Comparison of ENCODE assay signal across 2 cellular contexts in the genomic region with DNA sequence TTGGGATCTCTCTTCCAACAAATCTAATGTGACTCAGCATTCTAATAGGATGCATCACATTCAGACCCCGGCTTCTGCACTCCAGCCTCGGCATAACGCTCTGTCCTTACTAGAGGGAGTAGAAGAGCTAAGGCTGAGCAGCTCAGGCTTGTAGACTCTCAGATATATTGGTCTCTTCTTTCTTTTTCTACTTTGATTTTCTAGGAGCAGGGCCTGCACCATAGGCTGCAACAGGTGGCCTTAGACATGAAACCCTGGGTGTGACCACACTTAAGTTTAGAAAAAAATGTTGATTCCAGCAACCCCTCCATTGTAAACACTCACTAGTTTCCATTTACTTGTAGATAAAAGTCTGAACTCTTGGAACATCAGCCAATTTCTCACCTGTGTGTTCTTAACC.
A peak's percentile ranks its signal among the peaks of the same experiment; 100 is the strongest.
TF ChIP-seq lines count a peak whose summit lies in the region.

No MANE protein-coding gene starts in this region.

TF ChIP-seq in HepG2, 621 proteins besides CTCF, POLR2A, EP300 and RAD21:
- peak; percentile 14; the same call in 1 of the 2 replicates for TF ChIP-seq NFE2L2 (IDR thresholded peaks at IDR 0.05; ENCODE audit: low read length)
- TF ChIP-seq, protein P1, sequence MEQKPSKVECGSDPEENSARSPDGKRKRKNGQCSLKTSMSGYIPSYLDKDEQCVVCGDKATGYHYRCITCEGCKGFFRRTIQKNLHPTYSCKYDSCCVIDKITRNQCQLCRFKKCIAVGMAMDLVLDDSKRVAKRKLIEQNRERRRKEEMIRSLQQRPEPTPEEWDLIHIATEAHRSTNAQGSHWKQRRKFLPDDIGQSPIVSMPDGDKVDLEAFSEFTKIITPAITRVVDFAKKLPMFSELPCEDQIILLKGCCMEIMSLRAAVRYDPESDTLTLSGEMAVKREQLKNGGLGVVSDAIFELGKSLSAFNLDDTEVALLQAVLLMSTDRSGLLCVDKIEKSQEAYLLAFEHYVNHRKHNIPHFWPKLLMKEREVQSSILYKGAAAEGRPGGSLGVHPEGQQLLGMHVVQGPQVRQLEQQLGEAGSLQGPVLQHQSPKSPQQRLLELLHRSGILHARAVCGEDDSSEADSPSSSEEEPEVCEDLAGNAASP (CRISPR knock-in tag; IDR thresholded peaks at IDR 0.05; ENCODE audit: borderline replicate concordance) = no peak

TF ChIP-seq in IMR-90, 13 proteins besides CTCF, POLR2A, EP300 and RAD21:
- TF ChIP-seq CHD1 (IDR thresholded peaks at IDR 0.05; ENCODE audit: low read depth, low read length) = no peak
- TF ChIP-seq SMC3 (IDR thresholded peaks at IDR 0.05; ENCODE audit: low read depth, low read length) = no peak
- TF ChIP-seq, protein P2, sequence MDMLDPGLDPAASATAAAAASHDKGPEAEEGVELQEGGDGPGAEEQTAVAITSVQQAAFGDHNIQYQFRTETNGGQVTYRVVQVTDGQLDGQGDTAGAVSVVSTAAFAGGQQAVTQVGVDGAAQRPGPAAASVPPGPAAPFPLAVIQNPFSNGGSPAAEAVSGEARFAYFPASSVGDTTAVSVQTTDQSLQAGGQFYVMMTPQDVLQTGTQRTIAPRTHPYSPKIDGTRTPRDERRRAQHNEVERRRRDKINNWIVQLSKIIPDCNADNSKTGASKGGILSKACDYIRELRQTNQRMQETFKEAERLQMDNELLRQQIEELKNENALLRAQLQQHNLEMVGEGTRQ (IDR thresholded peaks at IDR 0.05; ENCODE audit: low read depth, low read length) = no peak
- TF ChIP-seq RCOR1 (IDR thresholded peaks at IDR 0.05; ENCODE audit: insufficient replicate concordance, low read length) = no peak
- TF ChIP-seq MAFK (IDR thresholded peaks at IDR 0.05; ENCODE audit: low read depth, low read length) = no peak
- no peak for TF ChIP-seq CEBPB (IDR thresholded peaks at IDR 0.05; ENCODE audit: low read depth, low read length)
- no peak for TF ChIP-seq MAZ (IDR thresholded peaks at IDR 0.05; ENCODE audit: borderline replicate concordance, low read depth, low read length)
- TF ChIP-seq NFE2L2 (IDR thresholded peaks at IDR 0.05; ENCODE audit: low read depth, low read length) = no peak
- no peak for TF ChIP-seq MXI1 (IDR thresholded peaks at IDR 0.05; ENCODE audit: borderline replicate concordance, low read depth, low read length)
TF ChIP-seq in IMR-90: peak in this region for 0.
